Comparison of ENCODE assay signal across 6 cellular contexts in genomic region chr2:3187467-3187866, GRCh38.
"Had no signal": no experiment of that assay in that cellular context is flagged by ENCODE, and none has a peak within 500 bp of the region (broad histone marks: within the 10 kb centered on the region; RNA-seq: fewer than 3 reads in every experiment).

No MANE protein-coding gene starts in this region.

- H3K9me3 ChIP-seq: HAP-1 had no signal

- DNase-seq: GM23248, GOT3, H7, IMR-90 had no signal

- H3K36me3 ChIP-seq: HAP-1 had no signal

- H3K4me1 ChIP-seq: HAP-1 had no signal

- H3K4me3 ChIP-seq: GM23248, HAP-1 had no signal

- ATAC-seq: HCT116 had no signal

- H3K27ac ChIP-seq: GM23248 had no signal
